Comparison of ENCODE assay signal across 8 cellular contexts in genomic region chrX:107684956-107685385, GRCh38. TPM values are rescaled to one million over a fixed set of nuclear protein-coding genes. Genes with fewer than 3 reads are reported as not detected.
A peak's percentile ranks its signal among the peaks of the same experiment; 100 is the strongest.
DNase-seq lines count a peak whose midpoint lies in the region; ATAC-seq lines count a peak whose summit lies in the region.

No MANE protein-coding gene starts in this region.

- H3K27me3 Mint-ChIP-seq in T-helper 17 cell, result no peaks in the 10 kb centered on the region

- DNase-seq in T-helper 17 cell (no peak), head of caudate nucleus (peak in 30 of 42 donors; percentile 3 to 74 (median 27)), cerebellar nuclear complex (lab: John Stamatoyannopoulos, UW) (no peak)
- no peak for DNase-seq in stimulated activated effector memory CD8-positive, alpha-beta T cell treated with anti-CD3 and anti-CD28 coated beads, Interleukin-12 subunit alpha, Interleukin-12 subunit beta, amount 100 ng/mL, for 72 hours (ENCODE audit: low spot score in 2 of 2)
- DNase-seq in stimulated activated CD4-positive, alpha-beta T cell treated with anti-CD3 and anti-CD28 coated beads, Interleukin-12 subunit alpha, Interleukin-12 subunit beta, amount 100 ng/mL, for 4 hours, result no peak

- no peak overlapping the region for H3K4me3 ChIP-seq in ACC112 (ENCODE audit: low read depth, low read length)

- peaks cover 21% of the 10 kb centered on the region for H3K4me1 ChIP-seq in ACC112 (ENCODE audit: control insufficient read depth, insufficient read depth, low read length, unreplicated experiment)

- peaks cover 33% of the 10 kb centered on the region for H3K4me1 Mint-ChIP-seq in T-helper 17 cell
- H3K4me1 Mint-ChIP-seq in stimulated activated effector memory CD8-positive, alpha-beta T cell treated with anti-CD3 and anti-CD28 coated beads, Interleukin-12 subunit alpha, Interleukin-12 subunit beta, amount 100 ng/mL, for 72 hours, result peaks cover 42% of the 10 kb centered on the region

- H3K4me3 Mint-ChIP-seq in T-helper 17 cell, result no peak overlapping the region
- H3K4me3 Mint-ChIP-seq in stimulated activated effector memory CD8-positive, alpha-beta T cell treated with anti-CD3 and anti-CD28 coated beads, Interleukin-12 subunit alpha, Interleukin-12 subunit beta, amount 100 ng/mL, for 72 hours, result no peak overlapping the region

- peak overlapping the region; percentile 72 for H3K27ac Mint-ChIP-seq in T-helper 17 cell
- H3K27ac Mint-ChIP-seq in stimulated activated effector memory CD8-positive, alpha-beta T cell treated with anti-CD3 and anti-CD28 coated beads, Interleukin-12 subunit alpha, Interleukin-12 subunit beta, amount 100 ng/mL, for 72 hours, result no peak overlapping the region

- ATAC-seq in GM19328 (IDR thresholded peaks at IDR 0.05; ENCODE audit: unreplicated experiment) (peak; percentile 50), HG03196 (IDR thresholded peaks at IDR 0.05; ENCODE audit: unreplicated experiment) (peak; percentile 87), T-helper 17 cell (peak; percentile 53)
- ATAC-seq in stimulated activated effector memory CD8-positive, alpha-beta T cell treated with anti-CD3 and anti-CD28 coated beads, Interleukin-12 subunit alpha, Interleukin-12 subunit beta, amount 100 ng/mL, for 72 hours, result peak; percentile 68

- intact Hi-C loops in head of caudate nucleus (cut with DNase I), result no loop called here

- H2AFZ ChIP-seq in ACC112 (ENCODE audit: low read length, unreplicated experiment), result no peak overlapping the region

- no peaks in the 10 kb centered on the region for H3K27me3 ChIP-seq in ACC112 (ENCODE audit: insufficient read depth, low read length)

- H3K9me3 ChIP-seq in T-helper 17 cell (ENCODE audit: control insufficient read depth, low read length, poor library complexity, severe bottlenecking), result no peaks in the 10 kb centered on the region

- no peaks in the 10 kb centered on the region for H3K9me3 Mint-ChIP-seq in stimulated activated effector memory CD8-positive, alpha-beta T cell treated with anti-CD3 and anti-CD28 coated beads, Interleukin-12 subunit alpha, Interleukin-12 subunit beta, amount 100 ng/mL, for 72 hours

- H3K27ac ChIP-seq in ACC112 (ENCODE audit: low read depth, low read length), result peak overlapping the region; percentile 29; the same call in 1 of the 2 replicates

- H3K36me3 Mint-ChIP-seq in T-helper 17 cell (ENCODE audit: low read depth), result peaks cover 2% of the 10 kb centered on the region
- H3K36me3 Mint-ChIP-seq in stimulated activated effector memory CD8-positive, alpha-beta T cell treated with anti-CD3 and anti-CD28 coated beads, Interleukin-12 subunit alpha, Interleukin-12 subunit beta, amount 100 ng/mL, for 72 hours, result no peaks in the 10 kb centered on the region

- no peaks in the 10 kb centered on the region for H3K79me2 ChIP-seq in ACC112 (ENCODE audit: control insufficient read depth, insufficient read depth, low read length, unreplicated experiment)

- no peaks in the 10 kb centered on the region for H3K36me3 ChIP-seq in ACC112 (ENCODE audit: insufficient read depth, low read length)

RNA-seq across cellular contexts. Expression of gene PRPS1, which starts 56.7 kb away (rescaled TPM):
- total RNA-seq in T-helper 17 cell, result 10 to 100 TPM; 68.9 to 69.1 TPM

Comparison
In these comparisons a context has a peak if more than half of its experiments do, and no peak if none do; other contexts are left out.
1. DNase-seq: peak in head of caudate nucleus (30 of 42); none in T-helper 17 cell (0 of 3), stimulated activated effector memory CD8-positive, alpha-beta T cell treated with anti-CD3 and anti-CD28 coated beads, Interleukin-12 subunit alpha, Interleukin-12 subunit beta, amount 100 ng/mL, for 72 hours (0 of 2), cerebellar nuclear complex (0 of 2) and stimulated activated CD4-positive, alpha-beta T cell treated with anti-CD3 and anti-CD28 coated beads, Interleukin-12 subunit alpha, Interleukin-12 subunit beta, amount 100 ng/mL, for 4 hours (single experiment).
2. Peak in every context shown above with its lines, with median percentiles within 50 percentile points of each other: ATAC-seq.